Comparison of ENCODE assay signal across 12 cellular contexts in the genomic region with DNA sequence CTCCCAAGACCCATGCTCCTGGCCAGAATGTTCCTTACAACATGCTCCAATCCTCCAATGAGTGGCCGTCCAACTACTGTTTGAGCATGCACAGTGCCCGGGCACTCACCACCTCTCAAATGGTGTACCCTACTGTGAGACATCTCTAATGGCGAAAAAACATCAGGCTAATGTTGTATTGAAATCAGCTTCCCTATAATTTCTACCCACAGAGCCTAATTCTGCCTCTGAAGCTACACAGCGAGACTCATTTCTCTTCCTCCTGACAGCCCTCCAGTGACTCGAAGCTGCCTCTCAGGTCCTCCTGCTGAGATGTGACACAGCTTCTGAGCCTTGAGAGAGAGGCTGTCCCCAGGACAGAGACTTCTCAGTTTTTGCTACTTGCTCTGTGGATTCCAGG.
DNase-seq lines count a peak whose midpoint lies in the region; FAIRE-seq and TF ChIP-seq lines count a peak whose summit lies in the region.
"Had no signal": no experiment of that assay in that cellular context is flagged by ENCODE, and none has a peak within 500 bp of the region (broad histone marks: within the 10 kb centered on the region; RNA-seq: fewer than 3 reads in every experiment).

No MANE protein-coding gene starts in this region.

- no peak overlapping the region for H3K56ac ChIP-seq in H1 (replicated peaks; ENCODE audit: insufficient read length, low read depth, low read length)

- no peak overlapping the region for H2BK12ac ChIP-seq in H1 (ENCODE audit: low read depth, low read length)

- POLR2A ChIA-PET in HEK293 (lab: Yijun Ruan, JAX) = no interaction called here
- POLR2A ChIA-PET in H1 (lab: Charles Lee; ENCODE audit: partially characterized antibody) = no interaction called here

- H3K27me3 ChIP-seq in H1 (replicated peaks in 1 of 4; ENCODE audit: control insufficient read depth in 3 of 4, extremely low read depth in 1 of 4, insufficient read depth in 3 of 4, low read length in 3 of 4) (no peaks in the 10 kb centered on the region), tibial nerve (no peaks in the 10 kb centered on the region), tibial artery (peaks cover 0 to 4% of the 10 kb centered on the region in 2 donors)

- intact Hi-C loops in tibial artery (cut with DNase I; ENCODE audit: low total_unique reads) = no loop called here

- H2AK5ac ChIP-seq in H1 (ENCODE audit: low read depth, low read length) = no peak overlapping the region

- no peak for TF ChIP-seq EP300 in H1 (IDR thresholded peaks at IDR 0.05; ENCODE audit: borderline replicate concordance in 1 of 2, low read depth in 2 of 2, low read length in 2 of 2)
- no peak for TF ChIP-seq EP300 in tibial nerve (IDR thresholded peaks at IDR 0.05)

- H3K79me2 ChIP-seq in H1 (ENCODE audit: control insufficient read depth in 1 of 2, insufficient read depth in 2 of 2, low read length in 2 of 2) = no peaks in the 10 kb centered on the region

- TF ChIP-seq POLR2A in H1 (IDR thresholded peaks at IDR 0.05; ENCODE audit: control extremely low read depth in 1 of 2, low read depth in 2 of 2, low read length in 2 of 2) (no peak), tibial nerve (IDR thresholded peaks at IDR 0.05) (no peak)

- H3K9ac ChIP-seq in H1 (replicated peaks in 1 of 4; ENCODE audit: extremely low read depth in 1 of 4, low read depth in 3 of 4, low read length in 3 of 4) = no peak overlapping the region

- no peak overlapping the region for H2BK120ac ChIP-seq in H1 (replicated peaks; ENCODE audit: low read depth, low read length)

- WGBS in H1 (ENCODE audit: extremely low coverage in 1 of 2, insufficient coverage in 1 of 2, insufficient read length in 1 of 2, insufficient replicate concordance in 2 of 2, low coverage in 1 of 2, low lambda C conversion rate in 2 of 2, missing lambda C conversion rate in 1 of 2), 2 experiments = 88% methylated on average over 5 of the region's 5 CpGs; no CpG with 5 or more reads in 1 of the 2 experiments
- 82 to 88% methylated on average over 5 of the region's 5 CpGs for WGBS in tibial nerve, 2 donors

- TF ChIP-seq CTCF in HEK293 (tag by site-specific recombination; IDR thresholded peaks at IDR 0.05) = no peak
- TF ChIP-seq CTCF in H1 (IDR thresholded peaks at IDR 0.05; ENCODE audit: control extremely low read depth in 1 of 3, insufficient read depth in 1 of 3, low read depth in 1 of 3, low read length in 3 of 3) = no peak
- no peak for TF ChIP-seq CTCF in tibial nerve (IDR thresholded peaks at IDR 0.05)
- TF ChIP-seq CTCF in tibial artery (IDR thresholded peaks at IDR 0.05) = no peak

- H3K4me2 ChIP-seq in H1 (ENCODE audit: insufficient read depth in 1 of 2, low read depth in 2 of 2, low read length in 2 of 2) = no peak overlapping the region
- H3K4me2 ChIP-seq: A549 had no signal

- CTCF ChIA-PET in HEK293 (lab: Yijun Ruan, JAX) (no interaction called here), H1 (lab: Charles Lee; ENCODE audit: partially characterized antibody) (interaction anchor here (0.5 to 1.8 kb wide), 3 partner anchors 19 to 48 kb away, joined by 3 to 5 read pairs (median 3); no protein-coding TSS in a partner anchor)

- H2BK15ac ChIP-seq in H1 (ENCODE audit: low read length) = no peak overlapping the region

- H3K36me3 ChIP-seq in HEK293 (ENCODE audit: control insufficient read depth in 2 of 2, insufficient read depth in 1 of 2, low read length in 2 of 2) (no peaks in the 10 kb centered on the region), H1 (ENCODE audit: control insufficient read depth in 2 of 4, insufficient read depth in 4 of 4, low read length in 3 of 4) (no peaks in the 10 kb centered on the region), tibial nerve (no peaks in the 10 kb centered on the region), tibial artery (no peaks in the 10 kb centered on the region)

- no peak overlapping the region for H3K14ac ChIP-seq in H1 (ENCODE audit: insufficient read length)

- H4K8ac ChIP-seq in H1 (ENCODE audit: extremely low read depth, insufficient read depth, low read length) = no peak overlapping the region

- H4K5ac ChIP-seq in H1 (ENCODE audit: insufficient read length, low read depth, low read length) = no peak overlapping the region

- H3K79me1 ChIP-seq in H1 (ENCODE audit: low read depth, low read length) = no peaks in the 10 kb centered on the region

- FAIRE-seq in H1 (lab: Jason Lieb, UNC) = no peak
- FAIRE-seq: A549, H54 had no signal

- TF ChIP-seq RAD21 in H1 (IDR thresholded peaks at IDR 0.05 in 1 of 2, conservative IDR thresholded peaks at IDR 0.05 in 1 of 2; ENCODE audit: low read depth in 2 of 2, low read length in 2 of 2) = no peak

- H3K18ac ChIP-seq in H1 (ENCODE audit: extremely low read depth, low read length) = no peak overlapping the region

- no peak overlapping the region for H3K4me3 ChIP-seq in HEK293 (ENCODE audit: low read depth, low read length)
- no peak overlapping the region for H3K4me3 ChIP-seq in H1 (ENCODE audit: extremely low read depth in 1 of 4, insufficient read depth in 2 of 4, low read depth in 3 of 4, low read length in 4 of 4)
- no peak overlapping the region for H3K4me3 ChIP-seq in tibial nerve
- no peak overlapping the region for H3K4me3 ChIP-seq in tibial artery
- H3K4me3 ChIP-seq: A549 had no signal

- no peak overlapping the region for H4K91ac ChIP-seq in H1 (replicated peaks; ENCODE audit: insufficient read length, low read length)

- 0 out of 2 replicates have a peak, but pooled peaks cover 2% of the 10 kb centered on the region for H3K4me1 ChIP-seq in HEK293 (ENCODE audit: control insufficient read depth, insufficient read depth, low read length)
- H3K4me1 ChIP-seq in H1 (replicated peaks in 1 of 4; ENCODE audit: control insufficient read depth in 3 of 4, insufficient read depth in 4 of 4, low read length in 3 of 4) = peaks cover 2 to 13% (median 7%) of the 10 kb centered on the region in 4 experiments; a peak in 5 of 7 replicates
- H3K4me1 ChIP-seq in tibial nerve = no peaks in the 10 kb centered on the region
- peaks cover 0 to 4% (median 0%) of the 10 kb centered on the region in 4 donors for H3K4me1 ChIP-seq in tibial artery
- H3K4me1 ChIP-seq: A549 had no signal

- no peaks in the 10 kb centered on the region for H3K9me3 ChIP-seq in HEK293 (ENCODE audit: control insufficient read depth, insufficient read depth, low read depth, low read length)
- no peaks in the 10 kb centered on the region for H3K9me3 ChIP-seq in H1 (ENCODE audit: insufficient read depth in 2 of 2, low read depth in 1 of 2, low read length in 1 of 2)
- H3K9me3 ChIP-seq in tibial nerve = no peaks in the 10 kb centered on the region
- no peaks in the 10 kb centered on the region for H3K9me3 ChIP-seq in tibial artery
- H3K9me3 ChIP-seq: A549 had no signal

- H2AFZ ChIP-seq in H1 (ENCODE audit: low read length) = peak overlapping the region; percentile 33; the same call in 1 of the 2 replicates

- peak; percentile 15 for DNase-seq in NCI-H2227 (lab: John Stamatoyannopoulos, UW; ENCODE audit: unreplicated experiment)
- DNase-seq in H1 (ENCODE audit: low read depth in 1 of 2, low spot score in 2 of 2) = no peak
- DNase-seq in pons (ENCODE audit: low spot score) = peak; percentile 22
- DNase-seq in tibial nerve (ENCODE audit: low spot score in 2 of 2) = no peak
- no peak for DNase-seq in activated CD4-positive, alpha-beta T cell treated with anti-CD3 and anti-CD28 coated beads, Interleukin-2, amount 50 U/mL, for 1 hour
- no peak for DNase-seq in tibial artery
- DNase-seq: CD8-positive, alpha-beta memory T cell; DMS53; IMR-90 had no signal

- no peak overlapping the region for H2BK20ac ChIP-seq in H1 (ENCODE audit: low read length)

- no peaks in the 10 kb centered on the region; the same call in 1 of the 2 replicates for H3K23me2 ChIP-seq in H1 (ENCODE audit: low read depth, low read length)

- H3K4ac ChIP-seq in H1 (replicated peaks; ENCODE audit: insufficient read length, low read depth, low read length) = no peak overlapping the region

- H2BK5ac ChIP-seq in H1 (ENCODE audit: low read depth, low read length) = no peak overlapping the region

- no peaks in the 10 kb centered on the region for H4K20me1 ChIP-seq in H1 (replicated peaks in 1 of 2; ENCODE audit: control insufficient read depth in 1 of 2, insufficient read depth in 2 of 2, low read length in 2 of 2)

- H3K23ac ChIP-seq in H1 (ENCODE audit: insufficient read length) = no peak overlapping the region

- H3K27ac ChIP-seq in HEK293 (ENCODE audit: extremely low read depth, low read depth, low read length) (no peak overlapping the region), H1 (ENCODE audit: low read depth, low read length) (no peak overlapping the region), tibial nerve (no peak overlapping the region), tibial artery (no peak overlapping the region)
- H3K27ac ChIP-seq: A549 had no signal

TF ChIP-seq in HEK293, 187 proteins besides CTCF, POLR2A, EP300 and RAD21:
- TF ChIP-seq ZNF747 (tag by site-specific recombination; IDR thresholded peaks at IDR 0.05) = no peak
- TF ChIP-seq ZBTB7A (tag by site-specific recombination; IDR thresholded peaks at IDR 0.05; ENCODE audit: low read depth) = no peak
- TF ChIP-seq ZIC2 (tag by site-specific recombination; IDR thresholded peaks at IDR 0.05) = peak; percentile 57

TF ChIP-seq in H1, 55 proteins besides CTCF, POLR2A, EP300 and RAD21 (continues in another document):
- TF ChIP-seq CHD1 (IDR thresholded peaks at IDR 0.05; ENCODE audit: low read depth, low read length) (no peak), TAF1 (IDR thresholded peaks at IDR 0.05; ENCODE audit: low read depth, low read length) (no peak), BACH1 (IDR thresholded peaks at IDR 0.05; ENCODE audit: low read length) (no peak), SRF (IDR thresholded peaks at IDR 0.05; ENCODE audit: low read depth, low read length) (no peak), RXRA (IDR thresholded peaks at IDR 0.05; ENCODE audit: insufficient read depth, low read depth, low read length) (no peak)

Comparison
In these comparisons a context has a peak if more than half of its experiments do, and no peak if none do; other contexts are left out.
1. DNase-seq: peak in NCI-H2227 (single experiment) and pons (single experiment); none in H1 (0 of 2), tibial nerve (0 of 2), activated CD4-positive, alpha-beta T cell treated with anti-CD3 and anti-CD28 coated beads, Interleukin-2, amount 50 U/mL, for 1 hour (single experiment) and tibial artery (0 of 2).